In the genomic region with DNA sequence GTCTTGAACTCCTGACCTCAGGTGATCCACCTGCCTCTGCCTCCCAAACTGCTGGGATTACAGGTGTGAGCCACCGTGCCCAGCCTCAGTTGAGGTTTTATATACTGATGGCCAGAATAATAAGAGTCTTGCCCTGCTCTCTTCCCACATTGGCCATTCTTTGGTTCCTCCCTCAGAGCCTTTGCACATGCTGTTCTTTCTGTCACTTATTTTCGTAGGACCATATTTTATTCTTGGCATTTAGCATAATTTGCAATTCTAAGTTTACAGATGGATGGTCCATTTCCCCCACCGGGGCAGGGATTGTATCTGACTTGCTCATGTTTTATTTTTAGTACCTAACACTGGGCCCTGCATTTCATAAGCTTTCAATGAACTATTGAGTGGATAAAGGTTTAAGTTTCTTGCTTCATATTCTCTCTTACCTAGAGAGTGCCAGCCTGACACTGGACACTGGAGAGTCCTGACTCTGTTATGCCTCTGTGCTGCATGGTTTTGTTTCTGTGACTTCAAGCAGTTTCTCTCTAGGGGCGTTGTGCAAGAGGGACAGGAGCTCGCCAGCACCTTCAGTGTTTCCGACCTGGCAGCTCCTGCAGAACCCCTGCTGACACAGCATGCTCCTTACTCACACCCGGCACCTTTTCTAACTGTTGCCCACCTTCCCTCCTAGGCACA, we compare ENCODE assay signal across 29 cellular contexts.
DNase-seq lines count a peak whose midpoint lies in the region; ATAC-seq and TF ChIP-seq lines count a peak whose summit lies in the region.
"Had no signal": no experiment of that assay in that cellular context is flagged by ENCODE, and none has a peak within 500 bp of the region (broad histone marks: within the 10 kb centered on the region; RNA-seq: fewer than 3 reads in every experiment).

No MANE protein-coding gene starts in this region.

- H3K4me1 Mint-ChIP-seq in GM23338 (no peaks in the 10 kb centered on the region), mesothelial cell of epicardium (no peaks in the 10 kb centered on the region)
- H3K4me1 Mint-ChIP-seq: activated B cell treated with CpG ODN at 0.5 μM for 24 hours; activated CD4-positive, alpha-beta T cell treated with anti-CD3 and anti-CD28 coated beads, Interleukin-2, amount 10 ng/mL, durations not matched to agents 7 days and 5 days; neural progenitor cell had no signal

- H3K4me3 ChIP-seq in GM23338: no peak overlapping the region
- no peak overlapping the region for H3K4me3 ChIP-seq in RWPE2 (ENCODE audit: severe bottlenecking)
- no peak overlapping the region for H3K4me3 ChIP-seq in left ventricle myocardium inferior
- no peak overlapping the region for H3K4me3 ChIP-seq in gastrocnemius medialis
- H3K4me3 ChIP-seq in tibial nerve: no peak overlapping the region
- H3K4me3 ChIP-seq: BLaER1 treated with 17β-estradiol and CSF1 and Interleukin-3, amounts not matched to agents 10 nM and 100 nM; neural progenitor cell had no signal

- no peaks in the 10 kb centered on the region for H3K27me3 ChIP-seq in GM23338 (ENCODE audit: insufficient read depth)
- H3K27me3 ChIP-seq in RWPE2 (ENCODE audit: insufficient read depth, poor library complexity, severe bottlenecking): no peaks in the 10 kb centered on the region
- no peaks in the 10 kb centered on the region for H3K27me3 ChIP-seq in left ventricle myocardium inferior (ENCODE audit: low read depth)
- H3K27me3 ChIP-seq in gastrocnemius medialis: no peaks in the 10 kb centered on the region
- H3K27me3 ChIP-seq in tibial nerve: no peaks in the 10 kb centered on the region
- H3K27me3 ChIP-seq: BLaER1 treated with 17β-estradiol and CSF1 and Interleukin-3, amounts not matched to agents 10 nM and 100 nM; neural progenitor cell had no signal

- peaks cover 3% of the 10 kb centered on the region for H4K20me1 ChIP-seq in GM23338 (replicated peaks; ENCODE audit: insufficient read depth)

- H3K79me2 ChIP-seq in GM23338 (replicated peaks; ENCODE audit: insufficient read depth): peaks cover 8% of the 10 kb centered on the region

- no peaks in the 10 kb centered on the region for H3K9me3 ChIP-seq in RWPE2 (ENCODE audit: severe bottlenecking)
- H3K9me3 ChIP-seq in left ventricle myocardium inferior (replicated peaks): no peaks in the 10 kb centered on the region
- H3K9me3 ChIP-seq in gastrocnemius medialis: no peaks in the 10 kb centered on the region
- no peaks in the 10 kb centered on the region for H3K9me3 ChIP-seq in tibial nerve

- ATAC-seq in GM23338 (no peak), RWPE2 (ENCODE audit: low read depth) (no peak), gastrocnemius medialis (peak; percentile 69 to 92), GM21825 (IDR thresholded peaks at IDR 0.05; ENCODE audit: unreplicated experiment) (no peak)
- ATAC-seq: activated naive CD8-positive, alpha-beta T cell treated with anti-CD3 and anti-CD28 coated beads, Interleukin-2, amount 50 U/mL, for 24 hours; sciatic nerve; T-cell had no signal

- H3K4me3 Mint-ChIP-seq in GM23338: no peak overlapping the region
- H3K4me3 Mint-ChIP-seq in mesothelial cell of epicardium: no peak overlapping the region
- H3K4me3 Mint-ChIP-seq: activated B cell treated with CpG ODN at 0.5 μM for 24 hours; activated CD4-positive, alpha-beta T cell treated with anti-CD3 and anti-CD28 coated beads, Interleukin-2, amount 10 ng/mL, durations not matched to agents 7 days and 5 days; activated naive CD8-positive, alpha-beta T cell treated with anti-CD3 and anti-CD28 coated beads, Interleukin-2, amount 50 U/mL, for 24 hours; activated T-cell treated with anti-CD3 and anti-CD28 coated beads, Interleukin-2, amount 50 U/mL, for 24 hours; dendritic cell treated with granulocyte-macrophage colony-stimulating factor and Interleukin-4, amounts not matched to agents 40 ng/mL and 50 ng/mL, for 4 days; neural progenitor cell; T-cell had no signal

- H3K4me1 ChIP-seq in GM23338 (ENCODE audit: insufficient read depth) (no peaks in the 10 kb centered on the region), RWPE2 (ENCODE audit: insufficient read depth, poor library complexity, severe bottlenecking) (peaks cover 15% of the 10 kb centered on the region), left ventricle myocardium inferior (peaks cover 21% of the 10 kb centered on the region), gastrocnemius medialis (peaks cover 0 to 3% of the 10 kb centered on the region in 2 donors), tibial nerve (peaks cover 0 to 3% (median 0%) of the 10 kb centered on the region in 4 donors)
- H3K4me1 ChIP-seq: neural progenitor cell had no signal

- H3K36me3 ChIP-seq in GM23338 (ENCODE audit: insufficient read depth): peaks cover 27% of the 10 kb centered on the region
- peaks cover 97% of the 10 kb centered on the region for H3K36me3 ChIP-seq in RWPE2 (ENCODE audit: low read depth)
- H3K36me3 ChIP-seq in left ventricle myocardium inferior: peaks cover 43% of the 10 kb centered on the region
- no peaks in the 10 kb centered on the region for H3K36me3 ChIP-seq in gastrocnemius medialis
- H3K36me3 ChIP-seq in tibial nerve: peaks cover 0 to 77% (median 10%) of the 10 kb centered on the region in 3 donors
- H3K36me3 ChIP-seq: neural progenitor cell had no signal

- peak overlapping the region; percentile 18; the same call in 1 of the 2 replicates for H3K27ac Mint-ChIP-seq in GM23338
- no peak overlapping the region for H3K27ac Mint-ChIP-seq in mesothelial cell of epicardium
- H3K27ac Mint-ChIP-seq: activated B cell treated with CpG ODN at 0.5 μM for 24 hours; activated CD4-positive, alpha-beta T cell treated with anti-CD3 and anti-CD28 coated beads, Interleukin-2, amount 10 ng/mL, durations not matched to agents 7 days and 5 days; activated naive CD8-positive, alpha-beta T cell treated with anti-CD3 and anti-CD28 coated beads, Interleukin-2, amount 50 U/mL, for 24 hours; activated T-cell treated with anti-CD3 and anti-CD28 coated beads, Interleukin-2, amount 50 U/mL, for 24 hours; dendritic cell treated with granulocyte-macrophage colony-stimulating factor and Interleukin-4, amounts not matched to agents 40 ng/mL and 50 ng/mL, for 4 days; neural progenitor cell; T-cell had no signal

- WGBS in tibial nerve, 2 donors: 71 to 85% methylated on average over 7 of the region's 7 CpGs

- no peak for TF ChIP-seq EP300 in tibial nerve (IDR thresholded peaks at IDR 0.05)

- no peaks in the 10 kb centered on the region for H3F3A ChIP-seq in GM23338 (replicated peaks; ENCODE audit: low read depth)

- H3K27ac ChIP-seq in GM23338 (ENCODE audit: low read depth) (no peak overlapping the region), RWPE2 (ENCODE audit: poor library complexity, severe bottlenecking) (peak overlapping the region; percentile 43), left ventricle myocardium inferior (replicated peaks) (peak overlapping the region; percentile 73), gastrocnemius medialis (peak overlapping the region; percentile 16 to 30 (median 22)), tibial nerve (peak overlapping the region in 1 of 4 donors; percentile 16)
- H3K27ac ChIP-seq: neural progenitor cell had no signal

- no peaks in the 10 kb centered on the region for H3K9me3 Mint-ChIP-seq in GM23338
- peaks cover 4% of the 10 kb centered on the region for H3K9me3 Mint-ChIP-seq in mesothelial cell of epicardium
- H3K9me3 Mint-ChIP-seq: activated B cell treated with CpG ODN at 0.5 μM for 24 hours; activated CD4-positive, alpha-beta T cell treated with anti-CD3 and anti-CD28 coated beads, Interleukin-2, amount 10 ng/mL, durations not matched to agents 7 days and 5 days; activated naive CD8-positive, alpha-beta T cell treated with anti-CD3 and anti-CD28 coated beads, Interleukin-2, amount 50 U/mL, for 24 hours; activated T-cell treated with anti-CD3 and anti-CD28 coated beads, Interleukin-2, amount 50 U/mL, for 24 hours; dendritic cell treated with granulocyte-macrophage colony-stimulating factor and Interleukin-4, amounts not matched to agents 40 ng/mL and 50 ng/mL, for 4 days; neural progenitor cell; T-cell had no signal

- H3K27me3 Mint-ChIP-seq in GM23338 (ENCODE audit: insufficient read depth, low read depth, poor library complexity) (peaks cover 1% of the 10 kb centered on the region), mesothelial cell of epicardium (ENCODE audit: low read depth) (no peaks in the 10 kb centered on the region)
- H3K27me3 Mint-ChIP-seq: activated B cell treated with CpG ODN at 0.5 μM for 24 hours; activated CD4-positive, alpha-beta T cell treated with anti-CD3 and anti-CD28 coated beads, Interleukin-2, amount 10 ng/mL, durations not matched to agents 7 days and 5 days; activated naive CD8-positive, alpha-beta T cell treated with anti-CD3 and anti-CD28 coated beads, Interleukin-2, amount 50 U/mL, for 24 hours; activated T-cell treated with anti-CD3 and anti-CD28 coated beads, Interleukin-2, amount 50 U/mL, for 24 hours; dendritic cell treated with granulocyte-macrophage colony-stimulating factor and Interleukin-4, amounts not matched to agents 40 ng/mL and 50 ng/mL, for 4 days; T-cell had no signal

- no peak for TF ChIP-seq CTCF in GM23338 (conservative IDR thresholded peaks at IDR 0.05; ENCODE audit: low read depth in 2 of 2)
- no peak for TF ChIP-seq CTCF in RWPE2 (IDR thresholded peaks at IDR 0.05; ENCODE audit: poor library complexity, severe bottlenecking)
- no peak for TF ChIP-seq CTCF in left ventricle myocardium inferior (IDR thresholded peaks at IDR 0.05; ENCODE audit: borderline replicate concordance)
- no peak for TF ChIP-seq CTCF in gastrocnemius medialis (IDR thresholded peaks at IDR 0.05 in 4 of 5, conservative IDR thresholded peaks at IDR 0.05 in 1 of 5)
- no peak for TF ChIP-seq CTCF in mesothelial cell of epicardium (IDR thresholded peaks at IDR 0.05; ENCODE audit: unreplicated experiment)
- TF ChIP-seq CTCF in tibial nerve (IDR thresholded peaks at IDR 0.05): no peak

- H3K9me2 ChIP-seq in GM23338 (ENCODE audit: insufficient read depth): 0 out of 2 replicates have a peak, but pooled peaks cover 7% of the 10 kb centered on the region

- H3K4me2 ChIP-seq in GM23338: no peak overlapping the region
- H3K4me2 ChIP-seq: BLaER1 treated with 17β-estradiol and CSF1 and Interleukin-3, amounts not matched to agents 10 nM and 100 nM; neural progenitor cell had no signal

- H3K36me3 Mint-ChIP-seq in GM23338 (ENCODE audit: low read depth) (peaks cover 44% of the 10 kb centered on the region), mesothelial cell of epicardium (peaks cover 30% of the 10 kb centered on the region)

- intact Hi-C loops in left ventricle myocardium inferior (cut with micrococcal nuclease) (no loop called here), gastrocnemius medialis (cut with DNase I; ENCODE audit: low total_unique reads) (no loop called here)

- no peak overlapping the region for H2AFZ ChIP-seq in GM23338
- H2AFZ ChIP-seq: neural progenitor cell had no signal

- no peak for TF ChIP-seq POLR2A in gastrocnemius medialis (IDR thresholded peaks at IDR 0.05)
- TF ChIP-seq POLR2A in tibial nerve (IDR thresholded peaks at IDR 0.05): no peak

- in situ Hi-C loops in gastrocnemius medialis (cut with MboI; ENCODE audit: low sequenced_read_pairs in 4 of 4): no loop called here

- DNase-seq in GM23338 (ENCODE audit: low spot score): no peak
- no peak for DNase-seq in RWPE2 (ENCODE audit: low spot score)
- no peak for DNase-seq in left ventricle myocardium inferior
- peak in 1 of 2 donors; percentile 43 for DNase-seq in gastrocnemius medialis
- no peak for DNase-seq in mesothelial cell of epicardium (ENCODE audit: low spot score in 2 of 2, unreplicated experiment in 2 of 2)
- DNase-seq in NCI-H510A (lab: John Stamatoyannopoulos, UW): no peak
- DNase-seq in tibial nerve (ENCODE audit: low spot score in 2 of 2): no peak
- DNase-seq: activated B cell treated with CpG ODN at 0.5 μM for 24 hours; activated CD4-positive, alpha-beta T cell treated with anti-CD3 and anti-CD28 coated beads, Interleukin-2, amount 10 ng/mL, durations not matched to agents 7 days and 5 days; activated gamma-delta T cell; activated naive CD8-positive, alpha-beta T cell treated with anti-CD3 and anti-CD28 coated beads, Interleukin-2, amount 50 U/mL, for 24 hours; activated T-cell treated with anti-CD3 and anti-CD28 coated beads, Interleukin-2, amount 50 U/mL, for 24 hours; Calu3; central memory CD4-positive, alpha-beta T cell; DND-41; kidney; NCI-H1048; NCI-H1694; NCI-H446 treated with DMSO at 0.1 percent for 48 hours; NCI-H82; posterior cingulate gyrus; stimulated activated CD4-positive, alpha-beta T cell treated with anti-CD3 and anti-CD28 coated beads, Interleukin-4, amount 100 ng/mL, for 1 hour; T-cell; trophoblast cell had no signal

Comparison
In these comparisons a context has a peak if more than half of its experiments do, and no peak if none do; other contexts are left out.
1. ATAC-seq: peak in gastrocnemius medialis (2 of 2); none in GM23338 (single experiment), RWPE2 (single experiment) and GM21825 (single experiment).